8 cellular contexts compared by ENCODE assay signal in the genomic region with DNA sequence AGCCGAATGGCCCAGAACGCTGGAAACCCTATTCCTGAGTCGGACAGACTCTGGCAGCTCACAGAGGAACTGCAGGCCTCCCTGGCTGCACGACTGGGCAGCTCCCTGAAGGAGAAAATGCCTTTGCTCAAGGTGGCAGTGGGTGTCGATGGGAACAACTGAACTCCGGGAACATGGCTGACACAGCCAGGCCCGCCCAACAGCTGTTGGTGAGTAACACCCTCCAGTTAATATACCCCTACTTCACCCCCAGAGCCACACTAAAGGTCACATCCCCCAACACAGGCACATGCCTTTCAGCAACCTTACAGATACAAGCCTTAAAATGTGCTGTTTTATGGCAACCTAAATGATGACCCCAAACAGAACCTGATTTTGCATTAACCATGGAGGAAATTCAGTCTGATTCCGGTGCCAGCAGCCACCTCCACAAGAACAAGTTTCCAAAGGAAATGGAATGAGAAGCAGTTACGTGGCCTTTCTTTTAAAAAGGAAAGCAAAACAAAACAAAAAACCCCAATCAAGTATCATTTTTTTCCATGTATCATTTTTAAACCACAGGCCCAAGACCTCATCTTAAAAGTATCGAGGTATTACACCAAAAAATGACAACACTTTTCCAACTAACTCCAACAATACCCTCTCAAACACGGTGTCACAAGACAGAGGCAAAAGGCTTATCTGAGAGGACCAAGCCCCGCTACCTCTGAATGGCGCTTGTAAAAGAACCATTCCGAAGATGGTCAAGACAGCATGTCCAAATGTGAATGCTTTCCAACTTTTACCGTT. TPM values are rescaled to one million over a fixed set of nuclear protein-coding genes. Genes with fewer than 3 reads are reported as not detected.
DNase-seq lines count a peak whose midpoint lies in the region; ATAC-seq and TF ChIP-seq lines count a peak whose summit lies in the region.

No MANE protein-coding gene starts in this region.

- H3K4me2 ChIP-seq in PC-9, result peak overlapping the region; percentile 80

- 0 out of 2 replicates have a peak overlapping the region, but pooled peaks have one; percentile 5 for H3K27ac ChIP-seq in PC-9
- H3K27ac ChIP-seq in left ventricle myocardium inferior (replicated peaks), result peak overlapping the region; percentile 100

- H3K4me3 ChIP-seq in PC-9 (peak overlapping the region; percentile 87), adipocyte (ENCODE audit: low read length) (peak overlapping the region; percentile 98), left ventricle myocardium inferior (peak overlapping the region; percentile 88)

- TSS peak; percentile 46 for BruUV-seq in Calu3 (replicated peaks; lab: Mats Ljungman, UMichigan)
- TSS peak; percentile 22 for BruUV-seq in PC-9 (replicated peaks; lab: Mats Ljungman, UMichigan)

- no peak overlapping the region for H3K27ac Mint-ChIP-seq in Calu3 (ENCODE audit: unreplicated experiment)

- peak overlapping the region; percentile 100 for H3K9ac ChIP-seq in adipocyte (ENCODE audit: low read length)

- H3K9me3 ChIP-seq in PC-9 (ENCODE audit: insufficient read depth, low read depth), result no peaks in the 10 kb centered on the region
- no peaks in the 10 kb centered on the region for H3K9me3 ChIP-seq in adipocyte (ENCODE audit: control insufficient read depth, low read length)
- H3K9me3 ChIP-seq in left ventricle myocardium inferior (replicated peaks), result no peaks in the 10 kb centered on the region

- no peaks in the 10 kb centered on the region for H4K20me1 ChIP-seq in PC-9 (ENCODE audit: insufficient read depth)

- POLR2A ChIA-PET in PC-9 (lab: Charles Lee; ENCODE audit: unreplicated experiment), result no interaction called here

- H3K4me1 ChIP-seq in PC-9 (replicated peaks; ENCODE audit: insufficient read depth) (peaks cover 29% of the 10 kb centered on the region), adipocyte (ENCODE audit: control insufficient read depth, insufficient read depth, low read length) (peaks cover 52% of the 10 kb centered on the region), left ventricle myocardium inferior (peaks cover 82% of the 10 kb centered on the region)

- H3K27me3 ChIP-seq in PC-9 (ENCODE audit: insufficient read depth, low read depth) (no peaks in the 10 kb centered on the region), adipocyte (replicated peaks; ENCODE audit: control insufficient read depth, insufficient read depth, low read length) (no peaks in the 10 kb centered on the region), left ventricle myocardium inferior (ENCODE audit: low read depth) (no peaks in the 10 kb centered on the region)

- H3K9me2 ChIP-seq in PC-9 (ENCODE audit: insufficient read depth), result no peaks in the 10 kb centered on the region

- no peak overlapping the region for H3K4me3 Mint-ChIP-seq in Calu3 (ENCODE audit: low read depth, unreplicated experiment)

- H2AFZ ChIP-seq in PC-9, result peak overlapping the region; percentile 89

- TF ChIP-seq CTCF in Calu3 (IDR thresholded peaks at IDR 0.05; ENCODE audit: unreplicated experiment), result no peak
- TF ChIP-seq CTCF in PC-9 (conservative IDR thresholded peaks at IDR 0.05), result no peak
- no peak for TF ChIP-seq CTCF in left ventricle myocardium inferior (IDR thresholded peaks at IDR 0.05; ENCODE audit: borderline replicate concordance)
- TF ChIP-seq CTCF in GM13977 (IDR thresholded peaks at IDR 0.05; ENCODE audit: extremely low read depth, insufficient read depth, missing control alignments), result no peak

- H3K27me3 Mint-ChIP-seq in Calu3 (ENCODE audit: unreplicated experiment), result no peaks in the 10 kb centered on the region

- no peak for DNase-seq in Calu3
- peak in 1 of 2 experiments; percentile 11 for DNase-seq in PC-9
- peak; percentile 78 for DNase-seq in adipocyte (ENCODE audit: low read depth)
- DNase-seq in left ventricle myocardium inferior, result peak; percentile 64
- DNase-seq in retina, result peak; percentile 47
- DNase-seq in GM13977 (ENCODE audit: low spot score), result no peak

- H3K36me3 Mint-ChIP-seq in Calu3 (ENCODE audit: insufficient read depth, unreplicated experiment), result peaks cover 26% of the 10 kb centered on the region

- H3K36me3 ChIP-seq in PC-9 (ENCODE audit: low read depth) (no peaks in the 10 kb centered on the region), adipocyte (ENCODE audit: control insufficient read depth, insufficient read depth, low read length, severe bottlenecking) (no peaks in the 10 kb centered on the region), left ventricle myocardium inferior (no peaks in the 10 kb centered on the region)

- intact Hi-C loops in Calu3 (cut with micrococcal nuclease; ENCODE audit: unreplicated experiment), result loop anchor here (5.0 kb wide), 1 partner anchor 71 kb away; no protein-coding TSS in a partner anchor
- intact Hi-C loops in PC-9 (cut with micrococcal nuclease; ENCODE audit: unreplicated experiment), result no loop called here
- intact Hi-C loops in left ventricle myocardium inferior (cut with micrococcal nuclease), result no loop called here

- CTCF ChIA-PET in Calu3 (lab: Charles Lee), result no interaction called here
- CTCF ChIA-PET in PC-9 (lab: Charles Lee), result interaction anchor here (0.5 kb wide), 1 partner anchor 1170 kb away, joined by 5 read pairs; no protein-coding TSS in a partner anchor

- H3K79me2 ChIP-seq in PC-9 (ENCODE audit: low read depth), result 0 out of 2 replicates have a peak, but pooled peaks cover 10% of the 10 kb centered on the region

- H3K9me3 Mint-ChIP-seq in Calu3 (ENCODE audit: low read depth, unreplicated experiment), result no peaks in the 10 kb centered on the region

- in situ Hi-C loops in GM13977 (cut with MboI; ENCODE audit: low pct_unique_long_range_greater_than_20kb, low sequenced_read_pairs, unreplicated experiment), result no loop called here

- peaks cover 21% of the 10 kb centered on the region; the same call in 1 of the 2 replicates for H3F3A ChIP-seq in PC-9 (ENCODE audit: insufficient read depth, low read depth)

- ATAC-seq in HG02938 (IDR thresholded peaks at IDR 0.05; ENCODE audit: unreplicated experiment) (no peak), esophagus mucosa (no peak)

- peaks cover 28% of the 10 kb centered on the region for H3K4me1 Mint-ChIP-seq in Calu3 (ENCODE audit: low read depth, unreplicated experiment)

RNA-seq across cellular contexts. Expression of a gene that starts 3.1 kb away (rescaled TPM):
- total RNA-seq in Calu3 (2022), result 0.81 and 0.87 TPM in 2 replicates
- 7.0 and 9.2 TPM in 2 replicates for total RNA-seq in PC-9 (2021)
- total RNA-seq in left ventricle myocardium inferior, result 52.8 TPM
- total RNA-seq in esophagus mucosa, result 6.1 TPM

Comparison
In these comparisons a context has a peak if more than half of its experiments do, and no peak if none do; other contexts are left out.
1. DNase-seq: peak in adipocyte (single experiment), left ventricle myocardium inferior (single experiment) and retina (single experiment); none in Calu3 (single experiment) and GM13977 (single experiment).
2. Peak in every context shown above with its lines, with median percentiles within 50 percentile points of each other: H3K4me3 ChIP-seq.